19 cellular contexts compared by ENCODE assay signal in the genomic region with DNA sequence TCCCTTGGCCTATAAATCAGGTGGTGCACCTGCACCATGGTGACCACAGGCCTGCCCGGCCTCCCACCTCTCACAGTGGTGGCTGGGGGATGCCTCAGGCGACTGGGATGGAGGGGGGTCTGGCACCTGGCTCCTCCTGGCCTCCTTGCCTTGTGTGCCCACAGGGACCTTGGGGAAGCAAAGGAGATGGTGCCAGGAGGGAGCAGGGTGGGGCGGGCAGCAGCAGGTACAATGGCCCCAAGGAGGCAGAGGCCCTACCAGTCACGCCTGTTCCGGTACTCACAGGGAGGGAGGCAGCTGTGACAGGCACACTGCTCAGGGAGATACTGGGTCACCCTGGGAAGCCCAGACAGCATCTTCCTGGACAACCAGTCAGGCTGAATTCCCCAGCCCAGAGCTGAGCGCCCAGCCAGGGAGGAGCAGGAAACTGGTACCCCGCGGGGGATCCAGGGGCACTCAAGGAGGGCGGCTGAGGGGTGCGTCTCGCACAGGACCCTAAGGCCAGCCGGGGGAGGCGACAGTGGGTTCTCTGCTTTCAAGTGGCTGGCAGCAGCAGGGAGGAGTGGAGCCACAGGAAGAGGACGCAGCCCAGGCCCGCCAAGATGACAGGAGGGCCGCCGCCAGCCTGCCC. TPM values are rescaled to one million over a fixed set of nuclear protein-coding genes. Genes with fewer than 3 reads are reported as not detected.
A peak's percentile ranks its signal among the peaks of the same experiment; 100 is the strongest.
DNase-seq lines count a peak whose midpoint lies in the region; ATAC-seq and TF ChIP-seq lines count a peak whose summit lies in the region.
"Had no signal": no experiment of that assay in that cellular context is flagged by ENCODE, and none has a peak within 500 bp of the region (broad histone marks: within the 10 kb centered on the region; RNA-seq: fewer than 3 reads in every experiment).

No MANE protein-coding gene starts in this region.

- H3K9me3 Mint-ChIP-seq in natural killer cell treated with Interleukin-12 subunit alpha and Interleukin-12 subunit beta and Interleukin-15 and Interleukin-18, amount 100 ng/mL, for 72 hours = no peaks in the 10 kb centered on the region
- no peaks in the 10 kb centered on the region for H3K9me3 Mint-ChIP-seq in natural killer cell
- H3K9me3 Mint-ChIP-seq: CD14-positive monocyte; CD4-positive, alpha-beta memory T cell; GM23338 had no signal

- no peak overlapping the region for H4K8ac ChIP-seq in neuronal stem cell (ENCODE audit: low read depth, low read length)

- no peak overlapping the region for H2BK12ac ChIP-seq in neuronal stem cell (ENCODE audit: low read length)

- no peaks in the 10 kb centered on the region for H3K36me3 Mint-ChIP-seq in natural killer cell treated with Interleukin-12 subunit alpha and Interleukin-12 subunit beta and Interleukin-15 and Interleukin-18, amount 100 ng/mL, for 72 hours
- H3K36me3 Mint-ChIP-seq in natural killer cell = no peaks in the 10 kb centered on the region

- H3K4me1 ChIP-seq in neuronal stem cell (ENCODE audit: control insufficient read depth in 2 of 2, insufficient read depth in 1 of 2, low read depth in 1 of 2, low read length in 2 of 2) (no peaks in the 10 kb centered on the region), spleen (no peaks in the 10 kb centered on the region), body of pancreas (no peaks in the 10 kb centered on the region)

- H3K27me3 Mint-ChIP-seq in natural killer cell treated with Interleukin-12 subunit alpha and Interleukin-12 subunit beta and Interleukin-15 and Interleukin-18, amount 100 ng/mL, for 72 hours = no peaks in the 10 kb centered on the region
- H3K27me3 Mint-ChIP-seq in natural killer cell (ENCODE audit: low read depth in 2 of 2) = no peaks in the 10 kb centered on the region
- H3K27me3 Mint-ChIP-seq: CD4-positive, alpha-beta memory T cell had no signal

- H4K91ac ChIP-seq in neuronal stem cell (ENCODE audit: low read depth, low read length, poor library complexity) = no peak overlapping the region

- WGBS in neuronal stem cell (ENCODE audit: extremely low coverage in 2 of 2, insufficient read length in 2 of 2, insufficient replicate concordance in 1 of 2), 2 donors = no CpG with 5 or more reads among the region's 17 CpGs
- 70 to 94% (median 90%) methylated on average over 2 to 17 of the region's 17 CpGs for WGBS in spleen, 5 donors
- 100% methylated on average over 1 of the region's 17 CpGs; no CpG with 5 or more reads in 1 of the 2 donors for WGBS in body of pancreas, 2 donors

- ATAC-seq in natural killer cell treated with Interleukin-12 subunit alpha and Interleukin-12 subunit beta and Interleukin-15 and Interleukin-18, amount 100 ng/mL, for 72 hours = no peak
- ATAC-seq in natural killer cell (no peak), esophagus mucosa (peak; percentile 56), body of pancreas (no peak)
- ATAC-seq: GM23338 had no signal

- H2BK120ac ChIP-seq in neuronal stem cell (ENCODE audit: low read depth, low read length) = no peak overlapping the region

- H2BK5ac ChIP-seq in neuronal stem cell (ENCODE audit: low read length) = peak overlapping the region; percentile 53

- H2BK15ac ChIP-seq in neuronal stem cell (ENCODE audit: low read length) = no peak overlapping the region

- no peak overlapping the region for H3K23ac ChIP-seq in neuronal stem cell (ENCODE audit: low read depth, low read length, poor library complexity)

- H3K27ac Mint-ChIP-seq in natural killer cell treated with Interleukin-12 subunit alpha and Interleukin-12 subunit beta and Interleukin-15 and Interleukin-18, amount 100 ng/mL, for 72 hours = no peak overlapping the region
- no peak overlapping the region for H3K27ac Mint-ChIP-seq in natural killer cell
- H3K27ac Mint-ChIP-seq: CD4-positive, alpha-beta memory T cell; GM23338 had no signal

- H3K9ac ChIP-seq in neuronal stem cell (ENCODE audit: low read depth, low read length, poor library complexity) = no peak overlapping the region
- H3K9ac ChIP-seq: BLaER1 had no signal

- no peak overlapping the region for H2AFZ ChIP-seq in neuronal stem cell (ENCODE audit: low read length)
- H2AFZ ChIP-seq: GM23338 had no signal

- H3K27ac ChIP-seq in neuronal stem cell (replicated peaks; ENCODE audit: low read length) (no peak overlapping the region), spleen (no peak overlapping the region), body of pancreas (no peak overlapping the region)
- H3K27ac ChIP-seq: BLaER1 had no signal

- H3K4me1 Mint-ChIP-seq in natural killer cell treated with Interleukin-12 subunit alpha and Interleukin-12 subunit beta and Interleukin-15 and Interleukin-18, amount 100 ng/mL, for 72 hours (ENCODE audit: low read depth in 2 of 2) = no peaks in the 10 kb centered on the region
- H3K4me1 Mint-ChIP-seq in natural killer cell = no peaks in the 10 kb centered on the region
- H3K4me1 Mint-ChIP-seq: CD14-positive monocyte; CD4-positive, alpha-beta memory T cell; GM23338 had no signal

- DNase-seq in natural killer cell treated with Interleukin-12 subunit alpha and Interleukin-12 subunit beta and Interleukin-15 and Interleukin-18, amount 100 ng/mL, for 72 hours (ENCODE audit: low spot score) = peak; percentile 29
- no peak for DNase-seq in natural killer cell
- DNase-seq in neuronal stem cell (ENCODE audit: low spot score) = no peak
- peak; percentile 76 for DNase-seq in spleen
- no peak for DNase-seq in activated gamma-delta T cell treated with Interleukin-2 at 50 U/mL for 16 hours
- DNase-seq in body of pancreas = no peak
- no peak for DNase-seq in activated CD4-positive, alpha-beta T cell treated with anti-CD3 and anti-CD28 coated beads for 4 hours
- DNase-seq: 8988T; CD4-positive, alpha-beta memory T cell; DMS153; DMS79; GDM1 had no signal

- H3K4me3 Mint-ChIP-seq in natural killer cell treated with Interleukin-12 subunit alpha and Interleukin-12 subunit beta and Interleukin-15 and Interleukin-18, amount 100 ng/mL, for 72 hours = no peak overlapping the region
- no peak overlapping the region for H3K4me3 Mint-ChIP-seq in natural killer cell
- H3K4me3 Mint-ChIP-seq: CD14-positive monocyte; CD4-positive, alpha-beta memory T cell; GM23338 had no signal

- H3K4me2 ChIP-seq in neuronal stem cell (ENCODE audit: insufficient read depth, low read length, poor library complexity, severe bottlenecking) = no peak overlapping the region
- H3K4me2 ChIP-seq: BLaER1, GM23338 had no signal

- TF ChIP-seq CTCF in natural killer cell (IDR thresholded peaks at IDR 0.05) (no peak), spleen (IDR thresholded peaks at IDR 0.05 in 8 of 11, conservative IDR thresholded peaks at IDR 0.05 in 3 of 11) (no peak), body of pancreas (IDR thresholded peaks at IDR 0.05) (no peak)

- no peak overlapping the region for H2AK5ac ChIP-seq in neuronal stem cell (ENCODE audit: low read depth, low read length)

- no peak overlapping the region for H3K4ac ChIP-seq in neuronal stem cell (ENCODE audit: low read length)

- H3K14ac ChIP-seq in neuronal stem cell (ENCODE audit: low read length) = no peak overlapping the region

- H3K36me3 ChIP-seq in neuronal stem cell (replicated peaks in 1 of 2; ENCODE audit: control insufficient read depth in 2 of 2, insufficient read depth in 2 of 2, low read length in 2 of 2) (peaks cover 2 to 8% of the 10 kb centered on the region in 2 donors), spleen (peaks cover 0 to 48% (median 6%) of the 10 kb centered on the region in 6 donors), body of pancreas (replicated peaks in 1 of 2; ENCODE audit: insufficient read depth in 1 of 2, low read depth in 2 of 2) (no peaks in the 10 kb centered on the region)

- TF ChIP-seq POLR2A in spleen (IDR thresholded peaks at IDR 0.05) (no peak), body of pancreas (IDR thresholded peaks at IDR 0.05) (no peak)

- intact Hi-C loops in natural killer cell (cut with micrococcal nuclease) = no loop called here
- intact Hi-C loops in spleen (cut with DNase I; ENCODE audit: low total_unique reads) = no loop called here
- intact Hi-C loops in body of pancreas (cut with DNase I) = no loop called here

- H3K18ac ChIP-seq in neuronal stem cell (ENCODE audit: low read length) = no peak overlapping the region

- no peaks in the 10 kb centered on the region for H3K9me3 ChIP-seq in neuronal stem cell (replicated peaks in 1 of 2; ENCODE audit: control insufficient read depth in 2 of 2, insufficient read depth in 1 of 2, low read depth in 1 of 2, low read length in 2 of 2)
- no peaks in the 10 kb centered on the region for H3K9me3 ChIP-seq in spleen
- no peaks in the 10 kb centered on the region for H3K9me3 ChIP-seq in body of pancreas

- peaks cover 0 to 17% (median 0%) of the 10 kb centered on the region in 3 experiments for H3K27me3 ChIP-seq in neuronal stem cell (ENCODE audit: control insufficient read depth in 3 of 3, insufficient read depth in 3 of 3, low read depth in 1 of 3, low read length in 3 of 3)
- no peaks in the 10 kb centered on the region for H3K27me3 ChIP-seq in spleen (replicated peaks in 1 of 7)
- no peaks in the 10 kb centered on the region for H3K27me3 ChIP-seq in body of pancreas

- H3K4me3 ChIP-seq in neuronal stem cell (ENCODE audit: low read length in 2 of 2) = no peak overlapping the region
- H3K4me3 ChIP-seq in spleen = no peak overlapping the region
- no peak overlapping the region for H3K4me3 ChIP-seq in body of pancreas
- H3K4me3 ChIP-seq: BLaER1, GM23338 had no signal

- peaks cover 1% of the 10 kb centered on the region for H3K79me1 ChIP-seq in neuronal stem cell (ENCODE audit: low read depth, low read length)

RNA-seq across cellular contexts. Expression of gene TREX2, which starts 1.2 kb away (rescaled TPM):
- 1 to 10 TPM; 1.4 to 4.5 TPM for total RNA-seq in natural killer cell treated with Interleukin-12 subunit alpha and Interleukin-12 subunit beta and Interleukin-15 and Interleukin-18, amount 100 ng/mL, for 72 hours
- 1 to 10 TPM; 1.6 to 3.4 (median 3.1) TPM for total RNA-seq in natural killer cell
- 2.0 TPM for total RNA-seq in esophagus mucosa
- 0.08 TPM for polyA plus RNA-seq in neuronal stem cell (2013, experiment 1 of 2)
- 0.06 TPM for polyA plus RNA-seq in neuronal stem cell (2013, experiment 2 of 2)
- 1 to 10 TPM; 1.2 to 6.4 (median 3.7) TPM for total RNA-seq in spleen
- 1 to 10 TPM; 1.1 to 1.8 (median 1.3) TPM for polyA plus RNA-seq in spleen
- 1 to 10 TPM; 1.0 to 1.6 TPM for total RNA-seq in body of pancreas
- polyA plus RNA-seq: AG04450, CD14-positive monocyte had no signal

RNA-seq across cellular contexts. Expression of gene HAUS7, which starts 23.3 kb away (rescaled TPM):
- total RNA-seq in natural killer cell treated with Interleukin-12 subunit alpha and Interleukin-12 subunit beta and Interleukin-15 and Interleukin-18, amount 100 ng/mL, for 72 hours = 10 to 100 TPM; 39.0 to 70.6 TPM
- total RNA-seq in natural killer cell (10 to 100 TPM; 27.4 to 33.1 (median 31.9) TPM), esophagus mucosa (16.6 TPM), spleen (10 to 100 TPM; 23.6 to 36.2 (median 33.2) TPM), body of pancreas (10 to 100 TPM in 1 of 2 donors, 1 to 10 TPM in 1; 3.1 to 38.2 TPM)
- 19.4 TPM for polyA plus RNA-seq in neuronal stem cell (2013, experiment 1 of 2)
- polyA plus RNA-seq in neuronal stem cell (2013, experiment 2 of 2) = 20.0 TPM
- 10 to 100 TPM; 36.6 to 83.7 (median 79.8) TPM for polyA plus RNA-seq in spleen

RNA-seq across cellular contexts. Expression of gene ZFP92, which starts 35.8 kb away (rescaled TPM):
- 1 to 10 TPM; 2.1 to 3.3 TPM for total RNA-seq in natural killer cell treated with Interleukin-12 subunit alpha and Interleukin-12 subunit beta and Interleukin-15 and Interleukin-18, amount 100 ng/mL, for 72 hours
- total RNA-seq in natural killer cell (1 to 10 TPM; 1.6 to 3.3 (median 2.9) TPM), esophagus mucosa (0.08 TPM), spleen (1 to 10 TPM; 1.5 to 3.4 (median 2.4) TPM), body of pancreas (under 1 TPM; 0.33 to 0.78 TPM)
- polyA plus RNA-seq in neuronal stem cell (2013, experiment 1 of 2) = 0.15 TPM
- polyA plus RNA-seq in neuronal stem cell (2013, experiment 2 of 2) = 0.11 TPM
- polyA plus RNA-seq in spleen = under 1 TPM; 0.26 to 0.83 (median 0.50) TPM

RNA-seq across cellular contexts. Expression of gene PNMA6E, which starts 45.9 kb away (rescaled TPM):
- total RNA-seq in natural killer cell treated with Interleukin-12 subunit alpha and Interleukin-12 subunit beta and Interleukin-15 and Interleukin-18, amount 100 ng/mL, for 72 hours = not detected
- total RNA-seq in natural killer cell (not detected), esophagus mucosa (not detected), spleen (not detected), body of pancreas (not detected)
- not detected for polyA plus RNA-seq in neuronal stem cell (2013, experiment 1 of 2)
- polyA plus RNA-seq in neuronal stem cell (2013, experiment 2 of 2) = not detected
- polyA plus RNA-seq in spleen = not detected
- total RNA-seq: A673; CD4-positive, alpha-beta memory T cell; Daoy; GM23338 had no signal
- polyA plus RNA-seq: AG04450; CD14-positive monocyte; CD4-positive, alpha-beta memory T cell; GM23338 had no signal

RNA-seq across cellular contexts. Expression of gene BGN, which starts 47.7 kb away (rescaled TPM):
- not detected for total RNA-seq in natural killer cell treated with Interleukin-12 subunit alpha and Interleukin-12 subunit beta and Interleukin-15 and Interleukin-18, amount 100 ng/mL, for 72 hours
- total RNA-seq in natural killer cell (not detected), esophagus mucosa (29.3 TPM), spleen (100 to 1,000 TPM; 180 to 370 (median 268) TPM), body of pancreas (10 to 100 TPM; 30.7 to 34.0 TPM)
- 3.8 TPM for polyA plus RNA-seq in neuronal stem cell (2013, experiment 1 of 2)
- 4.3 TPM for polyA plus RNA-seq in neuronal stem cell (2013, experiment 2 of 2)
- 100 to 1,000 TPM in 1 of 3 donors, 10 to 100 TPM in 2; 37.1 to 109 (median 40.1) TPM for polyA plus RNA-seq in spleen
- total RNA-seq: CD4-positive, alpha-beta memory T cell had no signal
- polyA plus RNA-seq: CD14-positive monocyte; CD4-positive, alpha-beta memory T cell had no signal

Comparison
In these comparisons a context has a peak if more than half of its experiments do, and no peak if none do; other contexts are left out.
1. DNase-seq: peak in natural killer cell treated with Interleukin-12 subunit alpha and Interleukin-12 subunit beta and Interleukin-15 and Interleukin-18, amount 100 ng/mL, for 72 hours (single experiment) and spleen (single experiment); none in natural killer cell (single experiment), neuronal stem cell (single experiment), activated gamma-delta T cell treated with Interleukin-2 at 50 U/mL for 16 hours (single experiment), body of pancreas (0 of 4) and activated CD4-positive, alpha-beta T cell treated with anti-CD3 and anti-CD28 coated beads for 4 hours (0 of 2).